In genomic region chr11:128428876-128429416, GRCh38 we compare ENCODE assay signal across 17 cellular contexts.
"Had no signal": no experiment of that assay in that cellular context is flagged by ENCODE, and none has a peak within 500 bp of the region (broad histone marks: within the 10 kb centered on the region; RNA-seq: fewer than 3 reads in every experiment).

No MANE protein-coding gene starts in this region.

- H3K27me3 Mint-ChIP-seq: activated naive CD8-positive, alpha-beta T cell treated with anti-CD3 and anti-CD28 coated beads, Interleukin-2, amount 10 ng/mL, durations not matched to agents 7 days and 5 days had no signal

- H3K9me3 Mint-ChIP-seq: activated T-cell treated with anti-CD3 and anti-CD28 coated beads, Interleukin-2, amount 50 U/mL, for 4 hours; neural crest cell had no signal

- H3K27me3 ChIP-seq: breast epithelium, foreskin keratinocyte, right atrium auricular region, upper lobe of left lung had no signal

- ATAC-seq: activated T-cell treated with anti-CD3 and anti-CD28 coated beads, Interleukin-2, amount 50 U/mL, for 4 hours; esophagus mucosa; foreskin keratinocyte; left ventricle myocardium superior had no signal

- H3K4me1 ChIP-seq: breast epithelium, foreskin keratinocyte had no signal

- H3K4me3 Mint-ChIP-seq: activated naive CD8-positive, alpha-beta T cell treated with anti-CD3 and anti-CD28 coated beads, Interleukin-2, amount 10 ng/mL, durations not matched to agents 7 days and 5 days; activated T-cell treated with anti-CD3 and anti-CD28 coated beads, Interleukin-2, amount 50 U/mL, for 4 hours; neural crest cell had no signal

- H3K4me3 ChIP-seq: breast epithelium, right atrium auricular region, upper lobe of left lung had no signal

- DNase-seq: activated gamma-delta T cell treated with Interleukin-2 at 50 U/mL for 16 hours; activated naive CD8-positive, alpha-beta T cell treated with anti-CD3 and anti-CD28 coated beads, Interleukin-2, amount 10 ng/mL, durations not matched to agents 7 days and 5 days; activated T-cell treated with anti-CD3 and anti-CD28 coated beads, Interleukin-2, amount 50 U/mL, for 4 hours; aorta; foreskin keratinocyte; head of caudate nucleus; islet precursor cell; left ventricle myocardium superior; mesendoderm; small intestine; substantia nigra; T-helper 2 cell; upper lobe of left lung had no signal

- H3K27ac ChIP-seq: foreskin keratinocyte, right atrium auricular region, upper lobe of left lung had no signal

- H3K27ac Mint-ChIP-seq: activated naive CD8-positive, alpha-beta T cell treated with anti-CD3 and anti-CD28 coated beads, Interleukin-2, amount 10 ng/mL, durations not matched to agents 7 days and 5 days had no signal

- H3K36me3 ChIP-seq: breast epithelium, right atrium auricular region, upper lobe of left lung had no signal

- H3K9me3 ChIP-seq: breast epithelium, right atrium auricular region, upper lobe of left lung had no signal
